Comparison of ENCODE assay signal across 1 cellular context in the genomic region with DNA sequence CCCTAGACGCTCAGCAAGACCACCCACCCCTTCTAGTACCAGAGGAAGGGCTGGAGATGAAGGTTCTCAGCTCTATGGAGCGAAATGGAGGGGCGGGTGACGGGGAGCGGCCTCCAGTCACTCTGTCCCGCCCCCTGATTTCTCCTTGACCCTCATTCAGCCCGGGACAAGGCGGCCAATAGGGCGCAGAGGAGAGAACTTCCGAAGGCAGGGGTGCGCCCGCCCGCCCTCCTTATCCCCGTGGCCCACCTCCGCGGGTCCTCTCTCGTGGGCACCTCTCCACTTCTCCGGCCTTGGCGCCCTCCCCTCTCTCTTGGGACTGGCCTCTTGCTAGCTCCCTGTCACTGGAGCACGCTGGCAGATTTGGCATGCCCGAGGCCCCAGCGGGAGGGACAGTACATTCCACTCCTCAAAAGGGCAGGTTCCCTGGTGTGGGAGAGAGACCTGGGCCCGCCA.
TF ChIP-seq lines count a peak whose summit lies in the region.

No MANE protein-coding gene starts in this region.

TF ChIP-seq in WTC11, 78 proteins besides CTCF, POLR2A, EP300 and RAD21 (continued from another document):
- TF ChIP-seq ZNF532 (CRISPR knock-in tag; IDR thresholded peaks at IDR 0.05; ENCODE audit: borderline replicate concordance): no peak
- TF ChIP-seq PREB (CRISPR knock-in tag; IDR thresholded peaks at IDR 0.05; ENCODE audit: borderline replicate concordance): no peak
- no peak for TF ChIP-seq E2F4 (CRISPR knock-in tag; IDR thresholded peaks at IDR 0.05; ENCODE audit: borderline replicate concordance, low read depth)
- TF ChIP-seq ZNF416 (CRISPR knock-in tag; IDR thresholded peaks at IDR 0.05): no peak
- no peak for TF ChIP-seq ZBTB21 (CRISPR knock-in tag; IDR thresholded peaks at IDR 0.05; ENCODE audit: borderline replicate concordance)
- TF ChIP-seq IRF2 (CRISPR knock-in tag; IDR thresholded peaks at IDR 0.05; ENCODE audit: borderline replicate concordance, low read depth): no peak
- TF ChIP-seq HMGA2 (CRISPR knock-in tag; IDR thresholded peaks at IDR 0.05): no peak
- TF ChIP-seq, protein P1, sequence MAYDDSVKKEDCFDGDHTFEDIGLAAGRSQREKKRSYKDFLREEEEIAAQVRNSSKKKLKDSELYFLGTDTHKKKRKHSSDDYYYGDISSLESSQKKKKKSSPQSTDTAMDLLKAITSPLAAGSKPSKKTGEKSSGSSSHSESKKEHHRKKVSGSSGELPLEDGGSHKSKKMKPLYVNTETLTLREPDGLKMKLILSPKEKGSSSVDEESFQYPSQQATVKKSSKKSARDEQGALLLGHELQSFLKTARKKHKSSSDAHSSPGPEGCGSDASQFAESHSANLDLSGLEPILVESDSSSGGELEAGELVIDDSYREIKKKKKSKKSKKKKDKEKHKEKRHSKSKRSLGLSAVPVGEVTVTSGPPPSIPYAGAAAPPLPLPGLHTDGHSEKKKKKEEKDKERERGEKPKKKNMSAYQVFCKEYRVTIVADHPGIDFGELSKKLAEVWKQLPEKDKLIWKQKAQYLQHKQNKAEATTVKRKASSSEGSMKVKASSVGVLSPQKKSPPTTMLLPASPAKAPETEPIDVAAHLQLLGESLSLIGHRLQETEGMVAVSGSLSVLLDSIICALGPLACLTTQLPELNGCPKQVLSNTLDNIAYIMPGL (CRISPR knock-in tag; IDR thresholded peaks at IDR 0.05): no peak
TF ChIP-seq in WTC11: peak in this region for 0.
